10 cellular contexts compared by ENCODE assay signal in genomic region chr1:206856674-206857464, GRCh38.
DNase-seq lines count a peak whose midpoint lies in the region; ATAC-seq and TF ChIP-seq lines count a peak whose summit lies in the region.
"Had no signal": no experiment of that assay in that cellular context is flagged by ENCODE, and none has a peak within 500 bp of the region (broad histone marks: within the 10 kb centered on the region; RNA-seq: fewer than 3 reads in every experiment).

No MANE protein-coding gene starts in this region.

- no peak overlapping the region for H3K4me3 ChIP-seq in MM.1S (ENCODE audit: low read length)

- ATAC-seq in central memory CD8-positive, alpha-beta T cell (replicated peaks; ENCODE audit: extremely low read depth, poor library complexity, severe bottlenecking), result peak; percentile 60
- peak; percentile 74 for ATAC-seq in stimulated activated memory B cell treated with anti-CD40 and anti-IgM and Interleukin-4, amounts not matched to agents 10 μg/mL and 1 μg/mL and 100 μg/mL, for 72 hours
- ATAC-seq in GM18868 (IDR thresholded peaks at IDR 0.05; ENCODE audit: unreplicated experiment) (no peak), GM21723 (IDR thresholded peaks at IDR 0.05; ENCODE audit: unreplicated experiment) (no peak)

- H4K20me1 ChIP-seq in MM.1S (ENCODE audit: insufficient read depth, low read length), result no peaks in the 10 kb centered on the region

- H3K9me3 ChIP-seq in MM.1S (replicated peaks; ENCODE audit: insufficient read depth, low read length), result no peaks in the 10 kb centered on the region

- peaks cover 5% of the 10 kb centered on the region for H3K9me3 Mint-ChIP-seq in activated naive CD4-positive, alpha-beta T cell treated with anti-CD3 and anti-CD28 coated beads, Interleukin-2, amount 10 ng/mL, durations not matched to agents 7 days and 5 days
- no peaks in the 10 kb centered on the region for H3K9me3 Mint-ChIP-seq in central memory CD8-positive, alpha-beta T cell
- H3K9me3 Mint-ChIP-seq in stimulated activated memory B cell treated with anti-CD40 and anti-IgM and Interleukin-4, amounts not matched to agents 10 μg/mL and 1 μg/mL and 100 μg/mL, for 72 hours, result no peaks in the 10 kb centered on the region

- no peak overlapping the region for H3K9ac ChIP-seq in MM.1S (ENCODE audit: low read length)

- no peaks in the 10 kb centered on the region for H3K79me2 ChIP-seq in MM.1S (ENCODE audit: low read length)

- no peak overlapping the region for H3K4me2 ChIP-seq in MM.1S (ENCODE audit: low read depth, low read length)

- no peaks in the 10 kb centered on the region for H3K27me3 ChIP-seq in MM.1S (replicated peaks; ENCODE audit: insufficient read depth, low read length)

- H3K27ac ChIP-seq in MM.1S (ENCODE audit: low read length), result no peak overlapping the region

- no peaks in the 10 kb centered on the region for H3K4me1 ChIP-seq in MM.1S (ENCODE audit: low read length)

- peaks cover 38% of the 10 kb centered on the region for H3K4me1 Mint-ChIP-seq in activated naive CD4-positive, alpha-beta T cell treated with anti-CD3 and anti-CD28 coated beads, Interleukin-2, amount 10 ng/mL, durations not matched to agents 7 days and 5 days
- no peaks in the 10 kb centered on the region for H3K4me1 Mint-ChIP-seq in central memory CD8-positive, alpha-beta T cell
- H3K4me1 Mint-ChIP-seq in stimulated activated memory B cell treated with anti-CD40 and anti-IgM and Interleukin-4, amounts not matched to agents 10 μg/mL and 1 μg/mL and 100 μg/mL, for 72 hours, result no peaks in the 10 kb centered on the region

- H3F3A ChIP-seq in MM.1S (ENCODE audit: insufficient read depth, low read length), result no peaks in the 10 kb centered on the region

- H3K4me3 Mint-ChIP-seq in activated naive CD4-positive, alpha-beta T cell treated with anti-CD3 and anti-CD28 coated beads, Interleukin-2, amount 10 ng/mL, durations not matched to agents 7 days and 5 days, result no peak overlapping the region
- no peak overlapping the region for H3K4me3 Mint-ChIP-seq in central memory CD8-positive, alpha-beta T cell
- no peak overlapping the region for H3K4me3 Mint-ChIP-seq in stimulated activated memory B cell treated with anti-CD40 and anti-IgM and Interleukin-4, amounts not matched to agents 10 μg/mL and 1 μg/mL and 100 μg/mL, for 72 hours

- H3K36me3 Mint-ChIP-seq in activated naive CD4-positive, alpha-beta T cell treated with anti-CD3 and anti-CD28 coated beads, Interleukin-2, amount 10 ng/mL, durations not matched to agents 7 days and 5 days, result peaks cover 6% of the 10 kb centered on the region
- no peaks in the 10 kb centered on the region for H3K36me3 Mint-ChIP-seq in central memory CD8-positive, alpha-beta T cell (ENCODE audit: insufficient read depth)
- no peaks in the 10 kb centered on the region for H3K36me3 Mint-ChIP-seq in stimulated activated memory B cell treated with anti-CD40 and anti-IgM and Interleukin-4, amounts not matched to agents 10 μg/mL and 1 μg/mL and 100 μg/mL, for 72 hours

- DNase-seq in activated naive CD4-positive, alpha-beta T cell treated with anti-CD3 and anti-CD28 coated beads, Interleukin-2, amount 10 ng/mL, durations not matched to agents 7 days and 5 days, result peak; percentile 36
- DNase-seq in activated naive CD4-positive, alpha-beta T cell treated with Interleukin-2 at 50 U/mL for 16 hours, result no peak
- DNase-seq in MM.1S (peak; percentile 43), Ammon's horn (ENCODE audit: low spot score) (no peak)
- no peak for DNase-seq in central memory CD8-positive, alpha-beta T cell (ENCODE audit: low spot score in 2 of 2)
- DNase-seq: NCI-H1436, nucleus accumbens had no signal

- no peak overlapping the region for H3K27ac Mint-ChIP-seq in activated naive CD4-positive, alpha-beta T cell treated with anti-CD3 and anti-CD28 coated beads, Interleukin-2, amount 10 ng/mL, durations not matched to agents 7 days and 5 days
- no peak overlapping the region for H3K27ac Mint-ChIP-seq in central memory CD8-positive, alpha-beta T cell (ENCODE audit: low read depth)
- no peak overlapping the region for H3K27ac Mint-ChIP-seq in stimulated activated memory B cell treated with anti-CD40 and anti-IgM and Interleukin-4, amounts not matched to agents 10 μg/mL and 1 μg/mL and 100 μg/mL, for 72 hours

- TF ChIP-seq CTCF in MM.1S (IDR thresholded peaks at IDR 0.05; ENCODE audit: low read length), result peak; percentile 51

- H2AFZ ChIP-seq in MM.1S (ENCODE audit: low read length), result no peak overlapping the region

- H3K9me2 ChIP-seq in MM.1S (replicated peaks; ENCODE audit: insufficient read depth, low read length), result no peaks in the 10 kb centered on the region

- no peaks in the 10 kb centered on the region for H3K36me3 ChIP-seq in MM.1S (replicated peaks; ENCODE audit: insufficient read depth, low read length)

- CTCF ChIA-PET in activated naive CD4-positive, alpha-beta T cell treated with anti-CD3 and anti-CD28 coated beads, Interleukin-2, amount 10 ng/mL, durations not matched to agents 7 days and 5 days (lab: Charles Lee), result interaction anchor here (0.8 to 3.8 kb wide), 7 partner anchors 8 to 122 kb away, joined by 3 to 19 read pairs (median 6); partner anchors contain the start of gene IL20

- H3K27me3 Mint-ChIP-seq in activated naive CD4-positive, alpha-beta T cell treated with anti-CD3 and anti-CD28 coated beads, Interleukin-2, amount 10 ng/mL, durations not matched to agents 7 days and 5 days, result peaks cover 34% of the 10 kb centered on the region
- peaks cover 22% of the 10 kb centered on the region for H3K27me3 Mint-ChIP-seq in central memory CD8-positive, alpha-beta T cell
- peaks cover 21% of the 10 kb centered on the region for H3K27me3 Mint-ChIP-seq in stimulated activated memory B cell treated with anti-CD40 and anti-IgM and Interleukin-4, amounts not matched to agents 10 μg/mL and 1 μg/mL and 100 μg/mL, for 72 hours

Comparison
In these comparisons a context has a peak if more than half of its experiments do, and no peak if none do; other contexts are left out.
1. DNase-seq: peak in activated naive CD4-positive, alpha-beta T cell treated with anti-CD3 and anti-CD28 coated beads, Interleukin-2, amount 10 ng/mL, durations not matched to agents 7 days and 5 days (single experiment) and MM.1S (single experiment); none in activated naive CD4-positive, alpha-beta T cell treated with Interleukin-2 at 50 U/mL for 16 hours (single experiment), central memory CD8-positive, alpha-beta T cell (0 of 2) and Ammon's horn (single experiment).
2. ATAC-seq: peak in central memory CD8-positive, alpha-beta T cell (single experiment) and stimulated activated memory B cell treated with anti-CD40 and anti-IgM and Interleukin-4, amounts not matched to agents 10 μg/mL and 1 μg/mL and 100 μg/mL, for 72 hours (single experiment); none in GM18868 (single experiment) and GM21723 (single experiment).